In the genomic region with DNA sequence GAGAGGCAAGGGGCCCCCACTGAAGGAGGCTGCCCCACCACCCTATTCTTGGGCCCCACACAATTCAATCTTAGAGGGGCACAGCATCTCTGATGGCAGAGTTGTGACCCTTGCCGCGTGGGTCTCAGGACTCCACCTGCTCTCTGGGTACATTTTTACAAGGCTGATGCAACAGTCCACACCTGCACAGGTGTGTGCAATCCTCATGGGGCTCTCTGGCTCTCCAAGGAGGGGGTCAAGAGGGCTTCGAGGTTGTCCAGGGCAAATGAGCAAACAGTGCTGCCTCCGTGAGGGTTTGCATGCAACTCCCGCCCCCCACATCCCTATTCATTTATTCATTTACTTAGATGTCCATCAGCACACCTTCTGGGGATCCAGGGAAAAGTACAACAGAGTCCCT, we compare ENCODE assay signal across 22 cellular contexts.
"Had no signal": no experiment of that assay in that cellular context is flagged by ENCODE, and none has a peak within 500 bp of the region (broad histone marks: within the 10 kb centered on the region; RNA-seq: fewer than 3 reads in every experiment).

No MANE protein-coding gene starts in this region.

- DNase-seq: activated B cell treated with CpG ODN at 0.5 μM for 24 hours; activated CD4-positive, alpha-beta T cell treated with anti-CD3 and anti-CD28 coated beads for 36 hours; activated CD4-positive, alpha-beta T cell treated with anti-CD3 and anti-CD28 coated beads, Interleukin-2, amount 50 U/mL, for 4 hours; activated CD8-positive, alpha-beta memory T cell treated with anti-CD3 and anti-CD28 coated beads, Interleukin-2, amount 50 U/mL, for 48 hours; activated gamma-delta T cell; activated naive CD4-positive, alpha-beta T cell treated with anti-CD3 and anti-CD28 coated beads, Interleukin-2, amount 50 U/mL, for 16 hours; activated T-cell treated with anti-CD3 and anti-CD28 coated beads, Interleukin-2, amount 50 U/mL, for 48 hours; anterior cingulate cortex; effector CD8-positive, alpha-beta T cell; foreskin keratinocyte; mesenchymal stem cell; mucosa of descending colon; retina; stimulated activated CD4-positive, alpha-beta T cell treated with anti-CD3 and anti-CD28 coated beads, Interleukin-4, amount 100 ng/mL, for 24 hours; stimulated activated naive CD4-positive, alpha-beta T cell treated with Interleukin-2 at 50 U/mL for 16 hours; T1000 had no signal

- H3K9me3 Mint-ChIP-seq: activated B cell treated with CpG ODN at 0.5 μM for 24 hours; dendritic cell treated with granulocyte-macrophage colony-stimulating factor and Interleukin-4, amounts not matched to agents 40 ng/mL and 50 ng/mL, for 4 days; neural crest cell; T-helper 1 cell treated with Interleukin-12 subunit alpha and Interleukin-12 subunit beta and Interleukin-4 antibody, amounts not matched to agents 30 μg/mL and 1 μg/mL, for 36 hours had no signal

- H3K27ac ChIP-seq: cardiac muscle cell, foreskin keratinocyte, hepatocyte had no signal

- H3K4me1 Mint-ChIP-seq: activated B cell treated with CpG ODN at 0.5 μM for 24 hours, neural crest cell had no signal

- H3K4me3 ChIP-seq: body of pancreas, cardiac muscle cell, hepatocyte, mucosa of descending colon had no signal

- H3K27ac Mint-ChIP-seq: activated B cell treated with CpG ODN at 0.5 μM for 24 hours; activated CD4-positive, alpha-beta T cell treated with anti-CD3 and anti-CD28 coated beads for 36 hours; dendritic cell treated with granulocyte-macrophage colony-stimulating factor and Interleukin-4, amounts not matched to agents 40 ng/mL and 50 ng/mL, for 4 days; T-helper 1 cell treated with Interleukin-12 subunit alpha and Interleukin-12 subunit beta and Interleukin-4 antibody, amounts not matched to agents 30 μg/mL and 1 μg/mL, for 36 hours had no signal

- H3K36me3 ChIP-seq: cardiac muscle cell had no signal

- H3K4me3 Mint-ChIP-seq: activated B cell treated with CpG ODN at 0.5 μM for 24 hours; activated CD4-positive, alpha-beta T cell treated with anti-CD3 and anti-CD28 coated beads for 36 hours; dendritic cell treated with granulocyte-macrophage colony-stimulating factor and Interleukin-4, amounts not matched to agents 40 ng/mL and 50 ng/mL, for 4 days; neural crest cell; T-helper 1 cell treated with Interleukin-12 subunit alpha and Interleukin-12 subunit beta and Interleukin-4 antibody, amounts not matched to agents 30 μg/mL and 1 μg/mL, for 36 hours had no signal

- H3K9me3 ChIP-seq: body of pancreas, mucosa of descending colon had no signal

- H3K27me3 ChIP-seq: body of pancreas, cardiac muscle cell, hepatocyte had no signal
